Comparison of ENCODE assay signal across 8 cellular contexts in genomic region chrX:119981286-119982070, GRCh38. TPM values are rescaled to one million over a fixed set of nuclear protein-coding genes. Genes with fewer than 3 reads are reported as not detected.
DNase-seq lines count a peak whose midpoint lies in the region; ATAC-seq and TF ChIP-seq lines count a peak whose summit lies in the region.

No MANE protein-coding gene starts in this region.

- H3K9me3 Mint-ChIP-seq in chondrocyte (ENCODE audit: low read depth): peaks cover 16% of the 10 kb centered on the region
- no peaks in the 10 kb centered on the region for H3K9me3 Mint-ChIP-seq in activated T-helper 17 cell treated with anti-CD3 and anti-CD28 coated beads, Interleukin-2, amount 50 U/mL, for 72 hours

- no peak overlapping the region for H2AFZ ChIP-seq in parathyroid adenoma

- no peaks in the 10 kb centered on the region for H3K9me3 ChIP-seq in parathyroid adenoma (ENCODE audit: control insufficient read depth, low read length)

- no peak for DNase-seq in AG09319 (ENCODE audit: extremely low read depth, low read depth)
- DNase-seq in NCI-H2196 treated with DMSO at 0.1 percent for 48 hours (lab: John Stamatoyannopoulos, UW; ENCODE audit: unreplicated experiment): peak; percentile 1
- no peak for DNase-seq in chondrocyte (ENCODE audit: low spot score)
- no peak for DNase-seq in nucleus accumbens (lab: John Stamatoyannopoulos, UW)

- H3K36me3 ChIP-seq in parathyroid adenoma (ENCODE audit: control insufficient read depth, insufficient read depth, low read length): no peaks in the 10 kb centered on the region

- H3K27me3 Mint-ChIP-seq in chondrocyte (ENCODE audit: low read depth): peaks cover 2% of the 10 kb centered on the region
- peaks cover 12% of the 10 kb centered on the region for H3K27me3 Mint-ChIP-seq in activated T-helper 17 cell treated with anti-CD3 and anti-CD28 coated beads, Interleukin-2, amount 50 U/mL, for 72 hours

- no peaks in the 10 kb centered on the region for H3K27me3 ChIP-seq in parathyroid adenoma (ENCODE audit: control insufficient read depth, insufficient read depth, low read length)

- H3K36me3 Mint-ChIP-seq in chondrocyte (ENCODE audit: low read depth): no peaks in the 10 kb centered on the region
- no peaks in the 10 kb centered on the region for H3K36me3 Mint-ChIP-seq in activated T-helper 17 cell treated with anti-CD3 and anti-CD28 coated beads, Interleukin-2, amount 50 U/mL, for 72 hours (ENCODE audit: low read depth)

- TF ChIP-seq CTCF in AG09319 (IDR thresholded peaks at IDR 0.05; ENCODE audit: low read depth, low read length): peak; percentile 50
- peak; percentile 79 for TF ChIP-seq CTCF in GM12873 (IDR thresholded peaks at IDR 0.05; ENCODE audit: insufficient read depth, low read depth, low read length, missing control alignments)
- TF ChIP-seq CTCF in chondrocyte (IDR thresholded peaks at IDR 0.05): peak; percentile 76
- TF ChIP-seq CTCF in parathyroid adenoma (IDR thresholded peaks at IDR 0.05): peak; percentile 46

- H3K4me1 Mint-ChIP-seq in chondrocyte (ENCODE audit: low read depth): no peaks in the 10 kb centered on the region
- no peaks in the 10 kb centered on the region for H3K4me1 Mint-ChIP-seq in activated T-helper 17 cell treated with anti-CD3 and anti-CD28 coated beads, Interleukin-2, amount 50 U/mL, for 72 hours

- no peak overlapping the region for H3K9ac ChIP-seq in parathyroid adenoma

- H3K79me2 ChIP-seq in parathyroid adenoma: no peaks in the 10 kb centered on the region

- H3K4me3 ChIP-seq in parathyroid adenoma (ENCODE audit: low read depth, low read length): no peak overlapping the region

- no peak overlapping the region for H3K4me3 Mint-ChIP-seq in chondrocyte (ENCODE audit: unreplicated experiment)
- H3K4me3 Mint-ChIP-seq in activated T-helper 17 cell treated with anti-CD3 and anti-CD28 coated beads, Interleukin-2, amount 50 U/mL, for 72 hours: no peak overlapping the region

- no peak overlapping the region for H3K4me2 ChIP-seq in parathyroid adenoma (ENCODE audit: low read length)

- no peak for ATAC-seq in GM18870 (IDR thresholded peaks at IDR 0.05; ENCODE audit: unreplicated experiment)
- no peak for ATAC-seq in activated T-helper 17 cell treated with anti-CD3 and anti-CD28 coated beads, Interleukin-2, amount 50 U/mL, for 72 hours (replicated peaks)

- H3K27ac Mint-ChIP-seq in chondrocyte (ENCODE audit: unreplicated experiment): no peak overlapping the region
- H3K27ac Mint-ChIP-seq in activated T-helper 17 cell treated with anti-CD3 and anti-CD28 coated beads, Interleukin-2, amount 50 U/mL, for 72 hours: no peak overlapping the region

- no peaks in the 10 kb centered on the region for H3K4me1 ChIP-seq in parathyroid adenoma

- H3K27ac ChIP-seq in parathyroid adenoma: no peak overlapping the region

RNA-seq across cellular contexts. Expression of gene NKAP, which starts 37.9 kb away (rescaled TPM):
- total RNA-seq in chondrocyte: 6.4 to 9.8 TPM (median 6.7 TPM) in 3 replicates
- total RNA-seq in activated T-helper 17 cell treated with anti-CD3 and anti-CD28 coated beads, Interleukin-2, amount 50 U/mL, for 72 hours: 10 to 100 TPM; 10.1 to 10.8 TPM
